In genomic region chr16:29744541-29745101, GRCh38 we compare ENCODE assay signal across 11 cellular contexts. TPM values are rescaled to one million over a fixed set of nuclear protein-coding genes. Genes with fewer than 3 reads are reported as not detected.
A peak's percentile ranks its signal among the peaks of the same experiment; 100 is the strongest.
DNase-seq lines count a peak whose midpoint lies in the region; ATAC-seq and TF ChIP-seq lines count a peak whose summit lies in the region.
"Had no signal": no experiment of that assay in that cellular context is flagged by ENCODE, and none has a peak within 500 bp of the region (broad histone marks: within the 10 kb centered on the region; RNA-seq: fewer than 3 reads in every experiment).

No MANE protein-coding gene starts in this region.

- no peak overlapping the region for H3K4me3 ChIP-seq in smooth muscle cell
- H3K4me3 ChIP-seq: A549 had no signal

- peak overlapping the region; percentile 94 for H3K27ac Mint-ChIP-seq in activated CD4-positive, alpha-beta T cell treated with anti-CD3 and anti-CD28 coated beads, Interleukin-2, amount 10 ng/mL, durations not matched to agents 24 days and 14 days
- peak overlapping the region; percentile 96 for H3K27ac Mint-ChIP-seq in dendritic cell treated with granulocyte-macrophage colony-stimulating factor and Interleukin-4, amounts not matched to agents 40 ng/mL and 50 ng/mL, for 4 days
- H3K27ac Mint-ChIP-seq in stimulated activated naive B cell treated with anti-CD40 and anti-IgM and Interleukin-4, amounts not matched to agents 10 μg/mL and 1 μg/mL and 100 μg/mL, for 72 hours = peak overlapping the region; percentile 99

- H3K4me3 Mint-ChIP-seq in activated CD4-positive, alpha-beta T cell treated with anti-CD3 and anti-CD28 coated beads, Interleukin-2, amount 10 ng/mL, durations not matched to agents 24 days and 14 days = peak overlapping the region; percentile 93
- peak overlapping the region; percentile 100 for H3K4me3 Mint-ChIP-seq in dendritic cell treated with granulocyte-macrophage colony-stimulating factor and Interleukin-4, amounts not matched to agents 40 ng/mL and 50 ng/mL, for 4 days
- H3K4me3 Mint-ChIP-seq in stimulated activated naive B cell treated with anti-CD40 and anti-IgM and Interleukin-4, amounts not matched to agents 10 μg/mL and 1 μg/mL and 100 μg/mL, for 72 hours = peak overlapping the region; percentile 95 to 97

- no peaks in the 10 kb centered on the region for H3K79me2 ChIP-seq in smooth muscle cell (ENCODE audit: low read depth)

- H3K36me3 Mint-ChIP-seq in activated CD4-positive, alpha-beta T cell treated with anti-CD3 and anti-CD28 coated beads, Interleukin-2, amount 10 ng/mL, durations not matched to agents 24 days and 14 days (ENCODE audit: low read depth) = peaks cover 47% of the 10 kb centered on the region
- peaks cover 45% of the 10 kb centered on the region for H3K36me3 Mint-ChIP-seq in dendritic cell treated with granulocyte-macrophage colony-stimulating factor and Interleukin-4, amounts not matched to agents 40 ng/mL and 50 ng/mL, for 4 days (ENCODE audit: low read depth)
- peaks cover 21 to 23% of the 10 kb centered on the region in 2 donors for H3K36me3 Mint-ChIP-seq in stimulated activated naive B cell treated with anti-CD40 and anti-IgM and Interleukin-4, amounts not matched to agents 10 μg/mL and 1 μg/mL and 100 μg/mL, for 72 hours

- H2AFZ ChIP-seq in smooth muscle cell (ENCODE audit: low read depth) = no peak overlapping the region

- DNase-seq in activated CD4-positive, alpha-beta T cell treated with anti-CD3 and anti-CD28 coated beads, Interleukin-2, amount 10 ng/mL, durations not matched to agents 24 days and 14 days = peak; percentile 68
- DNase-seq in activated CD4-positive, alpha-beta T cell treated with anti-CD3 and anti-CD28 coated beads for 1 hour = no peak
- DNase-seq in MV-4-11 (lab: John Stamatoyannopoulos, UW) (peak; percentile 29), smooth muscle cell (lab: John Stamatoyannopoulos, UW; ENCODE audit: unreplicated experiment) (no peak)
- no peak for DNase-seq in stimulated activated naive B cell treated with anti-CD40 and anti-IgM and Interleukin-4, amounts not matched to agents 10 μg/mL and 1 μg/mL and 100 μg/mL, for 72 hours
- DNase-seq: EL had no signal

- intact Hi-C loops in activated CD4-positive, alpha-beta T cell treated with anti-CD3 and anti-CD28 coated beads, Interleukin-2, amount 10 ng/mL, durations not matched to agents 24 days and 14 days (cut with micrococcal nuclease) = loop anchor here (5.0 kb wide), 1 partner anchor 83 kb away; no protein-coding TSS in a partner anchor
- intact Hi-C loops in dendritic cell treated with granulocyte-macrophage colony-stimulating factor and Interleukin-4, amounts not matched to agents 40 ng/mL and 50 ng/mL, for 4 days (cut with micrococcal nuclease) = loop anchor here (5.0 kb wide), 1 partner anchor 38 kb away; no protein-coding TSS in a partner anchor

- no peak overlapping the region for H3K27ac ChIP-seq in smooth muscle cell (ENCODE audit: low read depth)
- H3K27ac ChIP-seq: A549 had no signal

- H3K4me2 ChIP-seq in smooth muscle cell = no peak overlapping the region
- H3K4me2 ChIP-seq: A549 had no signal

- H3K4me1 Mint-ChIP-seq in activated CD4-positive, alpha-beta T cell treated with anti-CD3 and anti-CD28 coated beads, Interleukin-2, amount 10 ng/mL, durations not matched to agents 24 days and 14 days = peaks cover 66% of the 10 kb centered on the region
- H3K4me1 Mint-ChIP-seq in dendritic cell treated with granulocyte-macrophage colony-stimulating factor and Interleukin-4, amounts not matched to agents 40 ng/mL and 50 ng/mL, for 4 days (ENCODE audit: low read depth) = peaks cover 66% of the 10 kb centered on the region
- H3K4me1 Mint-ChIP-seq in stimulated activated naive B cell treated with anti-CD40 and anti-IgM and Interleukin-4, amounts not matched to agents 10 μg/mL and 1 μg/mL and 100 μg/mL, for 72 hours = peaks cover 45 to 66% of the 10 kb centered on the region in 2 donors

- no peak overlapping the region for H3K9ac ChIP-seq in smooth muscle cell (ENCODE audit: low read depth)

- no peaks in the 10 kb centered on the region for H3K9me3 ChIP-seq in smooth muscle cell (replicated peaks; ENCODE audit: low read depth)
- H3K9me3 ChIP-seq: A549 had no signal

- H3K36me3 ChIP-seq in smooth muscle cell (ENCODE audit: low read depth) = no peaks in the 10 kb centered on the region

- no peak for TF ChIP-seq CTCF in smooth muscle cell (IDR thresholded peaks at IDR 0.05; ENCODE audit: borderline replicate concordance, insufficient read depth, poor library complexity, severe bottlenecking)

- no peaks in the 10 kb centered on the region for H3K27me3 ChIP-seq in smooth muscle cell (ENCODE audit: low read depth)

- H3K27me3 Mint-ChIP-seq in activated CD4-positive, alpha-beta T cell treated with anti-CD3 and anti-CD28 coated beads, Interleukin-2, amount 10 ng/mL, durations not matched to agents 24 days and 14 days = no peaks in the 10 kb centered on the region
- peaks cover 3% of the 10 kb centered on the region for H3K27me3 Mint-ChIP-seq in dendritic cell treated with granulocyte-macrophage colony-stimulating factor and Interleukin-4, amounts not matched to agents 40 ng/mL and 50 ng/mL, for 4 days
- H3K27me3 Mint-ChIP-seq in stimulated activated naive B cell treated with anti-CD40 and anti-IgM and Interleukin-4, amounts not matched to agents 10 μg/mL and 1 μg/mL and 100 μg/mL, for 72 hours = no peaks in the 10 kb centered on the region

- H4K20me1 ChIP-seq in smooth muscle cell (ENCODE audit: low read depth) = no peaks in the 10 kb centered on the region

- no peak for ATAC-seq in stimulated activated naive B cell treated with anti-CD40 and anti-IgM and Interleukin-4, amounts not matched to agents 10 μg/mL and 1 μg/mL and 100 μg/mL, for 72 hours (replicated peaks)
- no peak for ATAC-seq in HG03159 (IDR thresholded peaks at IDR 0.05; ENCODE audit: unreplicated experiment)
- no peak for ATAC-seq in GM19023 (IDR thresholded peaks at IDR 0.05; ENCODE audit: unreplicated experiment)
- ATAC-seq: A549 had no signal

- H3F3A ChIP-seq in smooth muscle cell (ENCODE audit: low read depth) = no peaks in the 10 kb centered on the region

- no peaks in the 10 kb centered on the region for H3K4me1 ChIP-seq in smooth muscle cell (ENCODE audit: low read depth)
- H3K4me1 ChIP-seq: A549 had no signal

- H3K9me3 Mint-ChIP-seq in activated CD4-positive, alpha-beta T cell treated with anti-CD3 and anti-CD28 coated beads, Interleukin-2, amount 10 ng/mL, durations not matched to agents 24 days and 14 days = no peaks in the 10 kb centered on the region
- H3K9me3 Mint-ChIP-seq in dendritic cell treated with granulocyte-macrophage colony-stimulating factor and Interleukin-4, amounts not matched to agents 40 ng/mL and 50 ng/mL, for 4 days = no peaks in the 10 kb centered on the region
- peaks cover 0 to 5% of the 10 kb centered on the region in 2 donors for H3K9me3 Mint-ChIP-seq in stimulated activated naive B cell treated with anti-CD40 and anti-IgM and Interleukin-4, amounts not matched to agents 10 μg/mL and 1 μg/mL and 100 μg/mL, for 72 hours

- WGBS in smooth muscle cell (ENCODE audit: low lambda C conversion rate) = 92% methylated on average over 19 of the region's 20 CpGs

RNA-seq across cellular contexts. Expression of gene C16orf54, which starts 1.2 kb away (rescaled TPM):
- total RNA-seq in activated CD4-positive, alpha-beta T cell treated with anti-CD3 and anti-CD28 coated beads, Interleukin-2, amount 10 ng/mL, durations not matched to agents 24 days and 14 days = 17.0 and 17.8 TPM in 2 replicates
- total RNA-seq in smooth muscle cell = not detected in 2 replicates
- polyA plus RNA-seq in smooth muscle cell = not detected in 2 replicates
- polyA plus RNA-seq: A549 had no signal

RNA-seq across cellular contexts. Expression of gene ZG16, which starts 33.4 kb away (rescaled TPM):
- not detected in 2 replicates for total RNA-seq in activated CD4-positive, alpha-beta T cell treated with anti-CD3 and anti-CD28 coated beads, Interleukin-2, amount 10 ng/mL, durations not matched to agents 24 days and 14 days
- total RNA-seq in smooth muscle cell = not detected in 2 replicates
- polyA plus RNA-seq in smooth muscle cell = not detected in 2 replicates
- total RNA-seq: T-helper 2 cell treated with Interferon-gamma antibody and Interleukin-4, amounts not matched to agents 100 ng/mL and 5 ng/mL, for 36 hours had no signal
- polyA plus RNA-seq: A549 had no signal

RNA-seq across cellular contexts. Expression of gene KIF22, which starts 45.9 kb away (rescaled TPM):
- total RNA-seq in activated CD4-positive, alpha-beta T cell treated with anti-CD3 and anti-CD28 coated beads, Interleukin-2, amount 10 ng/mL, durations not matched to agents 24 days and 14 days = 132 TPM in 2 replicates
- 16.0 and 19.8 TPM in 2 replicates for total RNA-seq in smooth muscle cell
- polyA plus RNA-seq in smooth muscle cell = 33.5 and 35.7 TPM in 2 replicates

Comparison
In these comparisons a context has a peak if more than half of its experiments do, and no peak if none do; other contexts are left out.
1. DNase-seq: peak in activated CD4-positive, alpha-beta T cell treated with anti-CD3 and anti-CD28 coated beads, Interleukin-2, amount 10 ng/mL, durations not matched to agents 24 days and 14 days (single experiment) and MV-4-11 (single experiment); none in activated CD4-positive, alpha-beta T cell treated with anti-CD3 and anti-CD28 coated beads for 1 hour (single experiment), stimulated activated naive B cell treated with anti-CD40 and anti-IgM and Interleukin-4, amounts not matched to agents 10 μg/mL and 1 μg/mL and 100 μg/mL, for 72 hours (single experiment) and smooth muscle cell (single experiment).
2. RNA of gene C16orf54, which starts 1.2 kb away (total RNA-seq): 17.0 to 17.8 TPM in activated CD4-positive, alpha-beta T cell treated with anti-CD3 and anti-CD28 coated beads, Interleukin-2, amount 10 ng/mL, durations not matched to agents 24 days and 14 days; not detected in smooth muscle cell; every median in the first group is over 10 times any median in the second.
3. Peak in every context shown above with its lines, with median percentiles within 50 percentile points of each other: H3K27ac Mint-ChIP-seq and H3K4me3 Mint-ChIP-seq.